ENCODE assay signal across 1 cellular context in the genomic region with DNA sequence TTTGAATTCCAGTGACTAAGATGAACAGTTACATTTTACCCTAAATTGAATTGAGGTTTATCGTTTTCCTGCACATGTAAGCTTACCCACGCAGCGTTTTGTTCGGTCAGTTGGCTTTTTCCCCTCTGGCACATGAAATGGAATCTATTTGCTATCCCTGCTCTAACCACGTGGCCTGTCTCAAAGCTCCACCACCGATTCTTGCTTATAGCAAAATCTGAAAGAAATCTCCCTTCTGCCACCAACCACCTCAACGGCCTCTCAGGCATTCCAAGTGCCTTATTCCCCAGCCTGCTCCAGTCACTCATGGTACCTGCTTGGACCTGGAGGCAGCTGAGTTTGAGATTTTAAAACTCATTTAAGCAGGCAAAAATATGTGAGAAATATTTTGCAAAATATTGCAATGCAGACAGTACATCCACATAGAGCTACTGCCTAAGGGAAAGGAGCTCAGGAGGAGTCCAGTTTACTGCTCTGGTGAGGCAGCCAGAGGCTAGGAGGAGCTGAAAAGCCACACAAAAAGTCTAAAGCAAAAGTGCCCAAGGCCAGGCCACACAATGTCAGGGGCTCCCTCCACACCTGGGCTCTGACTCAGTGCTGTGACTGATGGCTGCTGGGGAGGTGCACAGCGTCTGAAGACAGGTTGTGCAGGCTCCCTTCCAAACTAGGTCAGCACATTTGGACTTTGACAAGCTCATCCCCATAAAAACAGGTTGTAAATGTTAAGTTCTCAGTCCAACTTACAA.
TF ChIP-seq lines count a peak whose summit lies in the region.

No MANE protein-coding gene starts in this region.

TF ChIP-seq in H1, 55 proteins besides CTCF, POLR2A, EP300 and RAD21 (continued from another document):
- TF ChIP-seq CHD1 (IDR thresholded peaks at IDR 0.05; ENCODE audit: low read depth, low read length) (no peak), JUN (IDR thresholded peaks at IDR 0.05; ENCODE audit: low read depth, low read length) (no peak), KDM1A (IDR thresholded peaks at IDR 0.05; ENCODE audit: borderline replicate concordance, low read length) (no peak)
